In genomic region chr7:3272691-3273141, GRCh38 we compare ENCODE assay signal across 13 cellular contexts. TPM values are rescaled to one million over a fixed set of nuclear protein-coding genes. Genes with fewer than 3 reads are reported as not detected.
A peak's percentile ranks its signal among the peaks of the same experiment; 100 is the strongest.
DNase-seq lines count a peak whose midpoint lies in the region; ATAC-seq and TF ChIP-seq lines count a peak whose summit lies in the region.
"Had no signal": no experiment of that assay in that cellular context is flagged by ENCODE, and none has a peak within 500 bp of the region (broad histone marks: within the 10 kb centered on the region; RNA-seq: fewer than 3 reads in every experiment).

No MANE protein-coding gene starts in this region.

- H3K9me3 ChIP-seq in PC-3 (ENCODE audit: low read length) (no peaks in the 10 kb centered on the region), right atrium auricular region (no peaks in the 10 kb centered on the region)

- H3K79me2 ChIP-seq in PC-3 (ENCODE audit: low read length) = no peaks in the 10 kb centered on the region

- CTCF ChIA-PET in PC-3 (lab: Charles Lee) = no interaction called here

- no peak overlapping the region for H3K9ac ChIP-seq in PC-3 (ENCODE audit: low read length)

- no peaks in the 10 kb centered on the region for H3K27me3 ChIP-seq in PC-3 (ENCODE audit: low read length)
- H3K27me3 ChIP-seq in right atrium auricular region = no peaks in the 10 kb centered on the region
- H3K27me3 ChIP-seq: gastrocnemius medialis had no signal

- H2AFZ ChIP-seq in PC-3 (ENCODE audit: low read length) = no peak overlapping the region

- H3K4me1 ChIP-seq in PC-3 (ENCODE audit: insufficient read depth, low read length) = peaks cover 21% of the 10 kb centered on the region
- H3K4me1 ChIP-seq in right atrium auricular region = no peaks in the 10 kb centered on the region
- H3K4me1 ChIP-seq: gastrocnemius medialis had no signal

- peak overlapping the region; percentile 27; the same call in 1 of the 2 replicates for H3K4me2 ChIP-seq in PC-3 (ENCODE audit: low read length)

- no peaks in the 10 kb centered on the region for H3F3A ChIP-seq in PC-3 (ENCODE audit: low read length, unreplicated experiment)

- POLR2A ChIA-PET in PC-3 (lab: Charles Lee; ENCODE audit: unreplicated experiment) = interaction anchor here (0.5 kb wide), 1 partner anchor 20 kb away, joined by 3 read pairs; no protein-coding TSS in a partner anchor

- DNase-seq in NCI-H2227 (lab: John Stamatoyannopoulos, UW; ENCODE audit: unreplicated experiment) (peak; percentile 13), NCI-H2227 treated with DMSO at 0.1 percent for 48 hours (lab: John Stamatoyannopoulos, UW) (no peak), PC-3 (peak; percentile 93), epithelial cell of esophagus (ENCODE audit: low read depth) (peak; percentile 9), skeletal muscle cell (ENCODE audit: low read depth) (peak; percentile 53), HT-29 (ENCODE audit: low spot score) (no peak), right atrium auricular region (ENCODE audit: low spot score) (no peak), middle frontal gyrus (ENCODE audit: extremely low spot score, low spot score) (no peak)
- DNase-seq: activated CD8-positive, alpha-beta memory T cell treated with anti-CD3 and anti-CD28 coated beads, Interleukin-2, amount 50 U/mL, for 48 hours; gastrocnemius medialis; NCI-H526 treated with DMSO at 0.1 percent for 48 hours; T-helper 1 cell had no signal

- ATAC-seq in PC-3 = peak; percentile 90
- ATAC-seq: gastrocnemius medialis had no signal

- no peaks in the 10 kb centered on the region for H3K9me2 ChIP-seq in PC-3 (replicated peaks; ENCODE audit: low read length)

- no peaks in the 10 kb centered on the region for H4K20me1 ChIP-seq in PC-3 (ENCODE audit: low read length)

- H3K27ac ChIP-seq in PC-3 (ENCODE audit: low read length) (peak overlapping the region; percentile 33), right atrium auricular region (no peak overlapping the region)
- H3K27ac ChIP-seq: cardiac muscle cell, gastrocnemius medialis had no signal

- H3K36me3 ChIP-seq in PC-3 (ENCODE audit: low read depth, low read length) (no peaks in the 10 kb centered on the region), right atrium auricular region (no peaks in the 10 kb centered on the region)
- H3K36me3 ChIP-seq: cardiac muscle cell, gastrocnemius medialis had no signal

- intact Hi-C loops in PC-3 (cut with micrococcal nuclease) = loop anchor here (1.0 kb wide), 1 partner anchor 28 kb away; no protein-coding TSS in a partner anchor

- H3K4me3 ChIP-seq in PC-3 (ENCODE audit: low read length) (no peak overlapping the region), epithelial cell of esophagus (ENCODE audit: low read length) (no peak overlapping the region), skeletal muscle cell (ENCODE audit: low read depth, low read length) (no peak overlapping the region), right atrium auricular region (no peak overlapping the region)
- H3K4me3 ChIP-seq: cardiac muscle cell, gastrocnemius medialis had no signal

- TF ChIP-seq CTCF in PC-3 (conservative IDR thresholded peaks at IDR 0.05; ENCODE audit: low read depth, low read length) (no peak), epithelial cell of esophagus (IDR thresholded peaks at IDR 0.05; ENCODE audit: insufficient read depth, low read depth, low read length, missing control alignments) (no peak), right atrium auricular region (IDR thresholded peaks at IDR 0.05) (no peak)

- BruUV-seq in PC-3 (replicated peaks; lab: Mats Ljungman, UMichigan) = no TSS peak

RNA-seq across cellular contexts. Expression of gene SDK1, which starts 28.3 kb away (rescaled TPM):
- total RNA-seq in PC-3 (2014; rRNA removed) (2.8 and 4.8 TPM in 2 replicates), right atrium auricular region (1 to 10 TPM; 3.1 to 3.6 TPM)
- not detected in 2 replicates for total RNA-seq in HT-29 (2014; rRNA removed; shearing (Covaris generic))

Comparison
In these comparisons a context has a peak if more than half of its experiments do, and no peak if none do; other contexts are left out.
1. DNase-seq: peak in NCI-H2227 (single experiment), PC-3 (single experiment), epithelial cell of esophagus (single experiment) and skeletal muscle cell (single experiment); none in NCI-H2227 treated with DMSO at 0.1 percent for 48 hours (single experiment), HT-29 (single experiment), right atrium auricular region (single experiment) and middle frontal gyrus (single experiment).